Comparison of ENCODE assay signal across 1 cellular context in genomic region chr9:37119907-37120839, GRCh38.
A peak's percentile ranks its signal among the peaks of the same experiment; 100 is the strongest.
TF ChIP-seq lines count a peak whose summit lies in the region.

Gene ZCCHC7, plus strand, starts transcription at chr9:37120574.

TF ChIP-seq in HepG2, 621 proteins besides CTCF, POLR2A, EP300 and RAD21 (continued from another document and continues in another):
- TF ChIP-seq KDM5A (IDR thresholded peaks at IDR 0.05; ENCODE audit: borderline replicate concordance, low read length) (peak; percentile 53; the same call in 1 of the 2 replicates), KAT7 (CRISPR knock-in tag; IDR thresholded peaks at IDR 0.05; ENCODE audit: borderline replicate concordance) (peak; percentile 86), EEA1 (CRISPR knock-in tag; IDR thresholded peaks at IDR 0.05; ENCODE audit: borderline replicate concordance) (peak; percentile 81; the same call in 1 of the 2 replicates), ZNF431 (CRISPR knock-in tag; IDR thresholded peaks at IDR 0.05; ENCODE audit: borderline replicate concordance, low read depth) (peak; percentile 76), ZSCAN9 (CRISPR knock-in tag; IDR thresholded peaks at IDR 0.05; ENCODE audit: borderline replicate concordance) (peak; percentile 94), MYNN (CRISPR knock-in tag; IDR thresholded peaks at IDR 0.05; ENCODE audit: low read depth) (0 out of 2 replicates have a peak, but pooled peaks have one; percentile 44), ZMYM3 (CRISPR knock-in tag; IDR thresholded peaks at IDR 0.05) (no peak), ZBTB8A (CRISPR knock-in tag; IDR thresholded peaks at IDR 0.05; ENCODE audit: borderline replicate concordance, low read depth) (no peak; the same call in 1 of the 2 replicates), FOXP4 (CRISPR knock-in tag; IDR thresholded peaks at IDR 0.05) (peak; percentile 43; the same call in 1 of the 2 replicates), ARNT2 (CRISPR knock-in tag; IDR thresholded peaks at IDR 0.05; ENCODE audit: low read depth) (peak; percentile 91), PATZ1 (CRISPR knock-in tag; IDR thresholded peaks at IDR 0.05) (peak; percentile 49), RXRA (CRISPR knock-in tag; IDR thresholded peaks at IDR 0.05) (peak; percentile 59), ZNF547 (CRISPR knock-in tag; IDR thresholded peaks at IDR 0.05) (peak; percentile 68), THAP11 (CRISPR knock-in tag; IDR thresholded peaks at IDR 0.05) (peak; percentile 98), AKAP8 (CRISPR knock-in tag; IDR thresholded peaks at IDR 0.05) (0 out of 2 replicates have a peak, but pooled peaks have one; percentile 41), ZXDC (CRISPR knock-in tag; IDR thresholded peaks at IDR 0.05) (peak; percentile 81; the same call in 1 of the 2 replicates), HHEX (CRISPR knock-in tag; IDR thresholded peaks at IDR 0.05) (no peak), ZNF280B (CRISPR knock-in tag; IDR thresholded peaks at IDR 0.05; ENCODE audit: borderline replicate concordance) (peak; percentile 93; the same call in 1 of the 2 replicates), AFF4 (CRISPR knock-in tag; IDR thresholded peaks at IDR 0.05) (no peak; the same call in 1 of the 2 replicates), ZZZ3 (CRISPR knock-in tag; IDR thresholded peaks at IDR 0.05; ENCODE audit: borderline replicate concordance) (no peak), ZNF136 (CRISPR knock-in tag; IDR thresholded peaks at IDR 0.05; ENCODE audit: low read depth) (no peak; the same call in 1 of the 2 replicates), ZNF564 (CRISPR knock-in tag; IDR thresholded peaks at IDR 0.05) (no peak; the same call in 1 of the 2 replicates), ZNF644 (CRISPR knock-in tag; IDR thresholded peaks at IDR 0.05; ENCODE audit: low read depth) (0 out of 2 replicates have a peak, but pooled peaks have one; percentile 13), PBX2 (CRISPR knock-in tag; IDR thresholded peaks at IDR 0.05) (no peak), MAFG (CRISPR knock-in tag; IDR thresholded peaks at IDR 0.05) (peak; percentile 62; the same call in 1 of the 2 replicates), ZNF691 (CRISPR knock-in tag; IDR thresholded peaks at IDR 0.05; ENCODE audit: borderline replicate concordance, low read depth) (no peak), ZBTB34 (CRISPR knock-in tag; IDR thresholded peaks at IDR 0.05) (no peak; the same call in none of the 2 replicates), SNAPC2 (CRISPR knock-in tag; IDR thresholded peaks at IDR 0.05) (no peak; the same call in 1 of the 2 replicates), CREB1 (IDR thresholded peaks at IDR 0.05) (peak; percentile 79), CREB1 (CRISPR knock-in tag; IDR thresholded peaks at IDR 0.05) (peak; percentile 66; the same call in 1 of the 2 replicates), KDM5B (CRISPR knock-in tag; IDR thresholded peaks at IDR 0.05; ENCODE audit: borderline replicate concordance) (peak; percentile 96), ATF7 (IDR thresholded peaks at IDR 0.05) (no peak), ATF7 (CRISPR knock-in tag; IDR thresholded peaks at IDR 0.05) (no peak; the same call in none of the 2 replicates), SP2 (CRISPR knock-in tag; IDR thresholded peaks at IDR 0.05) (peak; percentile 67), THRA (CRISPR knock-in tag; IDR thresholded peaks at IDR 0.05; ENCODE audit: borderline replicate concordance) (no peak), RFX5 (IDR thresholded peaks at IDR 0.05; ENCODE audit: low read depth, low read length) (no peak), DMTF1 (CRISPR knock-in tag; IDR thresholded peaks at IDR 0.05) (no peak), ZNF34 (CRISPR knock-in tag; IDR thresholded peaks at IDR 0.05; ENCODE audit: borderline replicate concordance) (no peak), TEAD2 (CRISPR knock-in tag; IDR thresholded peaks at IDR 0.05) (peak; percentile 96; the same call in 1 of the 2 replicates), ZNF253 (CRISPR knock-in tag; IDR thresholded peaks at IDR 0.05; ENCODE audit: borderline replicate concordance) (peak; percentile 98; the same call in 1 of the 2 replicates), KLF15 (CRISPR knock-in tag; IDR thresholded peaks at IDR 0.05; ENCODE audit: borderline replicate concordance) (peak; percentile 93; the same call in 1 of the 2 replicates), GLI4 (CRISPR knock-in tag; IDR thresholded peaks at IDR 0.05; ENCODE audit: borderline replicate concordance) (no peak)
